1 cellular context compared by ENCODE assay signal in the genomic region with DNA sequence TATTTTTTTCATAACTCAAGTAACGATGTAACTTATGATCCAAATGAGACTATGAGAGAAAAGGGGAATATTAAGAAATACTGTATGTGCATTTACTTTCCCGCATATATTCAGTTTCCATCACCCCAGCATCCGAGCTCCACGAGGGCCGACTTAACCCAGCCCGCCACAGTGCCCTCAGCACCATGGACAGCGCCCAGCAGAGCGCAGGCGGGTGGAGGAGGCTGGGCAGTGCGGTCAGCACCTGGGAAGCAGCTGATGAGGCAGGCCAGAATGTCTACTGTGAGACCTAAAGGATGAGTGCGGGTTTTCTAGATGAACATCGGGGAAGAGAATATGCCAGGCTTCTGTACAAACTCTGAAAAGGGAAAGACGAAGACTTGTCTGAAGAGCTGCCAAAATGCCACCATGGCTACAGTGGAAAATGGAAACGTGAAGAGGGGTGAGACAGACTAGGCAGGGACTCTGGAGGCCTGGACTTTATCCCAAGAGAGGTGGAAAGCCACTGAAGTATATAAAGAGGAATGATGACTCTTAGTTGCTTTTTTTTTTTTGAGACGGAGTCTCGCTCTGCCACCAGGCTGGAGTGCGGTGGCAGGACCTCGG.
TF ChIP-seq lines count a peak whose summit lies in the region.

No MANE protein-coding gene starts in this region.

TF ChIP-seq in SK-N-SH, 30 proteins besides CTCF, POLR2A, EP300 and RAD21 (continued from another document):
- TF ChIP-seq, protein P1, sequence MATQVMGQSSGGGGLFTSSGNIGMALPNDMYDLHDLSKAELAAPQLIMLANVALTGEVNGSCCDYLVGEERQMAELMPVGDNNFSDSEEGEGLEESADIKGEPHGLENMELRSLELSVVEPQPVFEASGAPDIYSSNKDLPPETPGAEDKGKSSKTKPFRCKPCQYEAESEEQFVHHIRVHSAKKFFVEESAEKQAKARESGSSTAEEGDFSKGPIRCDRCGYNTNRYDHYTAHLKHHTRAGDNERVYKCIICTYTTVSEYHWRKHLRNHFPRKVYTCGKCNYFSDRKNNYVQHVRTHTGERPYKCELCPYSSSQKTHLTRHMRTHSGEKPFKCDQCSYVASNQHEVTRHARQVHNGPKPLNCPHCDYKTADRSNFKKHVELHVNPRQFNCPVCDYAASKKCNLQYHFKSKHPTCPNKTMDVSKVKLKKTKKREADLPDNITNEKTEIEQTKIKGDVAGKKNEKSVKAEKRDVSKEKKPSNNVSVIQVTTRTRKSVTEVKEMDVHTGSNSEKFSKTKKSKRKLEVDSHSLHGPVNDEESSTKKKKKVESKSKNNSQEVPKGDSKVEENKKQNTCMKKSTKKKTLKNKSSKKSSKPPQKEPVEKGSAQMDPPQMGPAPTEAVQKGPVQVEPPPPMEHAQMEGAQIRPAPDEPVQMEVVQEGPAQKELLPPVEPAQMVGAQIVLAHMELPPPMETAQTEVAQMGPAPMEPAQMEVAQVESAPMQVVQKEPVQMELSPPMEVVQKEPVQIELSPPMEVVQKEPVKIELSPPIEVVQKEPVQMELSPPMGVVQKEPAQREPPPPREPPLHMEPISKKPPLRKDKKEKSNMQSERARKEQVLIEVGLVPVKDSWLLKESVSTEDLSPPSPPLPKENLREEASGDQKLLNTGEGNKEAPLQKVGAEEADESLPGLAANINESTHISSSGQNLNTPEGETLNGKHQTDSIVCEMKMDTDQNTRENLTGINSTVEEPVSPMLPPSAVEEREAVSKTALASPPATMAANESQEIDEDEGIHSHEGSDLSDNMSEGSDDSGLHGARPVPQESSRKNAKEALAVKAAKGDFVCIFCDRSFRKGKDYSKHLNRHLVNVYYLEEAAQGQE (IDR thresholded peaks at IDR 0.05; ENCODE audit: low read depth, low read length), result peak; percentile 99
- TF ChIP-seq, protein P2, sequence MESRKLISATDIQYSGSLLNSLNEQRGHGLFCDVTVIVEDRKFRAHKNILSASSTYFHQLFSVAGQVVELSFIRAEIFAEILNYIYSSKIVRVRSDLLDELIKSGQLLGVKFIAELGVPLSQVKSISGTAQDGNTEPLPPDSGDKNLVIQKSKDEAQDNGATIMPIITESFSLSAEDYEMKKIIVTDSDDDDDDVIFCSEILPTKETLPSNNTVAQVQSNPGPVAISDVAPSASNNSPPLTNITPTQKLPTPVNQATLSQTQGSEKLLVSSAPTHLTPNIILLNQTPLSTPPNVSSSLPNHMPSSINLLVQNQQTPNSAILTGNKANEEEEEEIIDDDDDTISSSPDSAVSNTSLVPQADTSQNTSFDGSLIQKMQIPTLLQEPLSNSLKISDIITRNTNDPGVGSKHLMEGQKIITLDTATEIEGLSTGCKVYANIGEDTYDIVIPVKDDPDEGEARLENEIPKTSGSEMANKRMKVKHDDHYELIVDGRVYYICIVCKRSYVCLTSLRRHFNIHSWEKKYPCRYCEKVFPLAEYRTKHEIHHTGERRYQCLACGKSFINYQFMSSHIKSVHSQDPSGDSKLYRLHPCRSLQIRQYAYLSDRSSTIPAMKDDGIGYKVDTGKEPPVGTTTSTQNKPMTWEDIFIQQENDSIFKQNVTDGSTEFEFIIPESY (IDR thresholded peaks at IDR 0.05; ENCODE audit: borderline replicate concordance, low read depth), result peak; percentile 53; the same call in 1 of the 2 replicates
- TF ChIP-seq, protein P3, sequence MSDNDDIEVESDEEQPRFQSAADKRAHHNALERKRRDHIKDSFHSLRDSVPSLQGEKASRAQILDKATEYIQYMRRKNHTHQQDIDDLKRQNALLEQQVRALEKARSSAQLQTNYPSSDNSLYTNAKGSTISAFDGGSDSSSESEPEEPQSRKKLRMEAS (IDR thresholded peaks at IDR 0.05; ENCODE audit: low read depth), result no peak
- TF ChIP-seq RFX5 (IDR thresholded peaks at IDR 0.05; ENCODE audit: low read length) (no peak), TCF12 (IDR thresholded peaks at IDR 0.05) (no peak), YY1 (IDR thresholded peaks at IDR 0.05; ENCODE audit: low read depth) (no peak)
